Comparison of ENCODE assay signal across 8 cellular contexts in the genomic region with DNA sequence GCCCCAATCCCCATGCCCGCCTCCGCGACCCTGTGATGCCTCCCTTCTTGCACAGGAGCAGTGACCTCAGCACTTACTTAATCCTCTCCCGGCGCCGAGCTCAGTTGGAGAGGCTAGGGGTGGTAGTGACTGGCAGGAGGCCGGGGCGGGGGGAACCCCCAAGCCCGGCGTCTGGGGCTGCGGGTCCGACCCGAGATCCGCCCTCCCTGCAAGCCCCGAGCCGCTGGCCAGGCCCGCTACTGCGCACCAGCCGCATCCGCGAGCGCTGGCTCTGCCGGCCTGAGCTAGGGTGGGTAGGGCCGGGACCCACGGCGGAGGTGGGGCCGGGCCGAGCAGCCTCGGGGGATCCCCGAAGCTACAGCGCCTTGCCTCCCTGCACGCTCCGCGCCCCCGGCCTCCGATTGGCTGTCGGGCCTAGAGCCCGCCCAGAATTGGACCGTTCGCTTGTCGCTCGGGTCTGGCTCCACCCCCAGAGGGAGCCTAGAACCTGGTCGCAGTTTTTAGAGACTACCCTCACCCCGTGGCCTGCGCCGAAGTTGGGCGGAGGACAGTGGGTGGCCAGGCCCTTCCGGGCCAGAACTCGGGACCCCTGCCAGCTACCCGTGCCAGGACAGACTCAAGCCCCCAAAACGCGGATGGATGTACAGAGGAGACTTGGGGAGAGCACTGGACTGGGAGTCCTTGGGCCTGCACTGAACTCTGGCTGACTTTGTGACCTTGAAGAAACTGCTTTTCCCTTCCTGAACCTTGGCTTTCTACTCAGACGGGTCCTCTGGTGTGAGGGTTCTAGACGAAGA. TPM values are rescaled to one million over a fixed set of nuclear protein-coding genes. Genes with fewer than 3 reads are reported as not detected.
DNase-seq lines count a peak whose midpoint lies in the region; FAIRE-seq and TF ChIP-seq lines count a peak whose summit lies in the region.

A gene (minus strand): TSS at position 362 of the 797 bp plus-strand sequence. CDS start 2,048 bp downstream, outside the sequence.

- H3K4me3 ChIP-seq in NB4 (ENCODE audit: low read depth, low read length) (peak within 1 kb of the TSS; percentile 40), astrocyte (ENCODE audit: insufficient read depth, low read depth, low read length) (peak within 1 kb of the TSS; percentile 98), uterus (peak within 1 kb of the TSS; percentile 57 to 71)

- H3K27ac ChIP-seq in astrocyte (ENCODE audit: low read depth, low read length) (no peak within 1 kb of the TSS), uterus (peak within 1 kb of the TSS; percentile 86 to 92)

- no peak for TF ChIP-seq CTCF in NB4 (IDR thresholded peaks at IDR 0.05; ENCODE audit: low read depth, low read length)
- no peak for TF ChIP-seq CTCF in astrocyte (IDR thresholded peaks at IDR 0.05; ENCODE audit: insufficient read depth, low read depth, low read length)
- TF ChIP-seq CTCF in uterus (IDR thresholded peaks at IDR 0.05): no peak

- FAIRE-seq in astrocyte (lab: Jason Lieb, UNC): no peak

- H3K79me2 ChIP-seq in astrocyte (ENCODE audit: insufficient read depth, low read length): peaks cover 9% of the 10 kb centered on the region

- TF ChIP-seq POLR2A in NB4 (IDR thresholded peaks at IDR 0.05; ENCODE audit: extremely low read depth, insufficient read length): no peak
- TF ChIP-seq POLR2A in uterus (IDR thresholded peaks at IDR 0.05): peak; percentile 18 to 41

- peak within 1 kb of the TSS; percentile 98 for H3K9ac ChIP-seq in astrocyte (ENCODE audit: low read length)

- H3K4me3 Mint-ChIP-seq in astrocyte (ENCODE audit: unreplicated experiment): peak within 1 kb of the TSS; percentile 76

- CTCF ChIA-PET in HEK293T (lab: Yijun Ruan, JAX): interaction anchor here (1.2 kb wide), 1 partner anchor 39 kb away, joined by 3 read pairs; no protein-coding TSS in a partner anchor

- peaks cover 7% of the 10 kb centered on the region for H3K4me1 ChIP-seq in astrocyte (ENCODE audit: insufficient read depth, low read length)
- peaks cover 0 to 9% of the 10 kb centered on the region in 2 donors for H3K4me1 ChIP-seq in uterus

- H3K9me3 Mint-ChIP-seq in astrocyte (ENCODE audit: unreplicated experiment): no peaks in the 10 kb centered on the region

- intact Hi-C loops in T-helper 2 cell treated with Interferon-gamma antibody and Interleukin-4, amounts not matched to agents 100 ng/mL and 5 ng/mL, for 36 hours (cut with micrococcal nuclease): loop anchor here (5.0 kb wide), 1 partner anchor 225 kb away; a partner anchor contains a TSS
- intact Hi-C loops in uterus (cut with DNase I; ENCODE audit: low total_unique reads): no loop called here

- H3K9me3 ChIP-seq in astrocyte (ENCODE audit: insufficient read depth, low read depth, low read length): no peaks in the 10 kb centered on the region
- no peaks in the 10 kb centered on the region for H3K9me3 ChIP-seq in uterus

- no peaks in the 10 kb centered on the region for H3K36me3 ChIP-seq in astrocyte (ENCODE audit: insufficient read depth, low read length)
- no peaks in the 10 kb centered on the region for H3K36me3 ChIP-seq in uterus

- POLR2A ChIA-PET in HEK293T (lab: Yijun Ruan, JAX): no interaction called here

- H2AFZ ChIP-seq in astrocyte (ENCODE audit: low read depth, low read length): peak within 1 kb of the TSS; percentile 84

- H3K4me1 Mint-ChIP-seq in astrocyte (ENCODE audit: low read depth, unreplicated experiment): peaks cover 12% of the 10 kb centered on the region

- peaks cover 3% of the 10 kb centered on the region for H3K36me3 Mint-ChIP-seq in astrocyte (ENCODE audit: low read depth, unreplicated experiment)

- H3K27me3 ChIP-seq in astrocyte (ENCODE audit: insufficient read depth, low read length) (no peaks in the 10 kb centered on the region), uterus (no peaks in the 10 kb centered on the region)

- H4K20me1 ChIP-seq in astrocyte (ENCODE audit: insufficient read depth, low read length): no peaks in the 10 kb centered on the region

- H3K4me2 ChIP-seq in astrocyte (ENCODE audit: low read length): peak within 1 kb of the TSS; percentile 87

- H3K27ac Mint-ChIP-seq in astrocyte (ENCODE audit: unreplicated experiment): peak within 1 kb of the TSS; percentile 92

- DNase-seq in GM04503 (ENCODE audit: low read depth) (peak; percentile 60), HEK293T (ENCODE audit: extremely low spot score) (peak; percentile 64), NB4 (ENCODE audit: low read depth) (peak; percentile 91), astrocyte (ENCODE audit: low read depth) (peak; percentile 78), hepatic stellate cell (ENCODE audit: low spot score) (peak; percentile 99), putamen (ENCODE audit: low spot score) (peak; percentile 88), uterus (peak; percentile 93 to 95)

- peaks cover 6% of the 10 kb centered on the region for H3K27me3 Mint-ChIP-seq in astrocyte (ENCODE audit: low read depth, unreplicated experiment)

TF ChIP-seq in HEK293T, 16 proteins besides CTCF, POLR2A, EP300 and RAD21:
- TF ChIP-seq ELF4 (IDR thresholded peaks at IDR 0.05) (no peak), NFRKB (IDR thresholded peaks at IDR 0.05) (no peak), FOXA1 (IDR thresholded peaks at IDR 0.05) (no peak), FOXK2 (IDR thresholded peaks at IDR 0.05) (no peak)
- TF ChIP-seq, protein P1, sequence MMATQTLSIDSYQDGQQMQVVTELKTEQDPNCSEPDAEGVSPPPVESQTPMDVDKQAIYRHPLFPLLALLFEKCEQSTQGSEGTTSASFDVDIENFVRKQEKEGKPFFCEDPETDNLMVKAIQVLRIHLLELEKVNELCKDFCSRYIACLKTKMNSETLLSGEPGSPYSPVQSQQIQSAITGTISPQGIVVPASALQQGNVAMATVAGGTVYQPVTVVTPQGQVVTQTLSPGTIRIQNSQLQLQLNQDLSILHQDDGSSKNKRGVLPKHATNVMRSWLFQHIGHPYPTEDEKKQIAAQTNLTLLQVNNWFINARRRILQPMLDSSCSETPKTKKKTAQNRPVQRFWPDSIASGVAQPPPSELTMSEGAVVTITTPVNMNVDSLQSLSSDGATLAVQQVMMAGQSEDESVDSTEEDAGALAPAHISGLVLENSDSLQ (IDR thresholded peaks at IDR 0.05): peak; percentile 97

RNA-seq across cellular contexts. Expression of the gene that starts here (rescaled TPM):
- total RNA-seq in T-helper 2 cell treated with Interferon-gamma antibody and Interleukin-4, amounts not matched to agents 100 ng/mL and 5 ng/mL, for 36 hours: 44.3 and 45.1 TPM in 2 replicates
- total RNA-seq in astrocyte (7.2 and 8.0 TPM in 2 replicates), uterus (10 to 100 TPM in 3 of 4 donors, 1 to 10 TPM in 1; 7.1 to 21.0 (median 20.7) TPM)

Comparison
In these comparisons a context has a peak if more than half of its experiments do, and no peak if none do; other contexts are left out.
1. H3K4me3 ChIP-seq: peak in every context shown above with its lines; median percentile 98 in astrocyte; 64 in uterus; 40 in NB4.